ENCODE assay signal across 12 cellular contexts in genomic region chr13:114152831-114153371, GRCh38. TPM values are rescaled to one million over a fixed set of nuclear protein-coding genes. Genes with fewer than 3 reads are reported as not detected.
DNase-seq lines count a peak whose midpoint lies in the region; ATAC-seq and TF ChIP-seq lines count a peak whose summit lies in the region.
"Had no signal": no experiment of that assay in that cellular context is flagged by ENCODE, and none has a peak within 500 bp of the region (broad histone marks: within the 10 kb centered on the region; RNA-seq: fewer than 3 reads in every experiment).

No MANE protein-coding gene starts in this region.

- no peak overlapping the region for H3K27ac ChIP-seq in Panc1 (ENCODE audit: low read length)
- H3K27ac ChIP-seq: A549 had no signal

- H3K27ac Mint-ChIP-seq in activated CD4-positive, alpha-beta memory T cell treated with anti-CD3 and anti-CD28 coated beads for 36 hours: peak overlapping the region; percentile 87
- H3K27ac Mint-ChIP-seq in activated CD4-positive, alpha-beta memory T cell treated with anti-CD3 and anti-CD28 coated beads, Interleukin-2, amount 10 ng/mL, durations not matched to agents 7 days and 5 days: no peak overlapping the region
- H3K27ac Mint-ChIP-seq in stimulated activated effector memory CD8-positive, alpha-beta T cell treated with anti-CD3 and anti-CD28 coated beads, Interleukin-12 subunit alpha, Interleukin-12 subunit beta, amount 100 ng/mL, for 72 hours: peak overlapping the region; percentile 10

- no peak overlapping the region for H3K4me3 Mint-ChIP-seq in activated CD4-positive, alpha-beta memory T cell treated with anti-CD3 and anti-CD28 coated beads for 36 hours
- no peak overlapping the region for H3K4me3 Mint-ChIP-seq in activated CD4-positive, alpha-beta memory T cell treated with anti-CD3 and anti-CD28 coated beads, Interleukin-2, amount 10 ng/mL, durations not matched to agents 7 days and 5 days
- H3K4me3 Mint-ChIP-seq in stimulated activated effector memory CD8-positive, alpha-beta T cell treated with anti-CD3 and anti-CD28 coated beads, Interleukin-12 subunit alpha, Interleukin-12 subunit beta, amount 100 ng/mL, for 72 hours: no peak overlapping the region

- CTCF ChIA-PET in activated CD4-positive, alpha-beta memory T cell treated with anti-CD3 and anti-CD28 coated beads for 36 hours (lab: Charles Lee): no interaction called here
- CTCF ChIA-PET in activated CD4-positive, alpha-beta memory T cell treated with anti-CD3 and anti-CD28 coated beads, Interleukin-2, amount 10 ng/mL, durations not matched to agents 7 days and 5 days (lab: Charles Lee): interaction anchor here (0.7 to 1.0 kb wide), 2 partner anchors 9 to 59 kb away, joined by 3 read pairs; no protein-coding TSS in a partner anchor
- CTCF ChIA-PET in Panc1 (lab: Charles Lee): no interaction called here

- H3K9me3 Mint-ChIP-seq in activated CD4-positive, alpha-beta memory T cell treated with anti-CD3 and anti-CD28 coated beads for 36 hours: peaks cover 8% of the 10 kb centered on the region
- H3K9me3 Mint-ChIP-seq in activated CD4-positive, alpha-beta memory T cell treated with anti-CD3 and anti-CD28 coated beads, Interleukin-2, amount 10 ng/mL, durations not matched to agents 7 days and 5 days: peaks cover 6% of the 10 kb centered on the region
- H3K9me3 Mint-ChIP-seq in stimulated activated effector memory CD8-positive, alpha-beta T cell treated with anti-CD3 and anti-CD28 coated beads, Interleukin-12 subunit alpha, Interleukin-12 subunit beta, amount 100 ng/mL, for 72 hours: peaks cover 5% of the 10 kb centered on the region

- H3K4me3 ChIP-seq in Panc1 (ENCODE audit: low read depth in 2 of 2, low read length in 2 of 2): no peak overlapping the region
- H3K4me3 ChIP-seq in fibroblast of pulmonary artery (replicated peaks; ENCODE audit: low read depth, low read length): no peak overlapping the region
- H3K4me3 ChIP-seq: A549 had no signal

- H3K27me3 Mint-ChIP-seq in activated CD4-positive, alpha-beta memory T cell treated with anti-CD3 and anti-CD28 coated beads for 36 hours: no peaks in the 10 kb centered on the region
- H3K27me3 Mint-ChIP-seq in activated CD4-positive, alpha-beta memory T cell treated with anti-CD3 and anti-CD28 coated beads, Interleukin-2, amount 10 ng/mL, durations not matched to agents 7 days and 5 days: peaks cover 6% of the 10 kb centered on the region

- H3K27me3 ChIP-seq in Panc1 (ENCODE audit: control insufficient read depth, insufficient read depth, low read length): no peaks in the 10 kb centered on the region

- intact Hi-C loops in activated CD4-positive, alpha-beta memory T cell treated with anti-CD3 and anti-CD28 coated beads for 36 hours (cut with micrococcal nuclease): loop anchor here (1.0 kb wide), 1 partner anchor 9 kb away; no protein-coding TSS in a partner anchor
- intact Hi-C loops in Panc1 (cut with micrococcal nuclease; ENCODE audit: unreplicated experiment): no loop called here

- no peaks in the 10 kb centered on the region for H3K36me3 ChIP-seq in Panc1 (ENCODE audit: control insufficient read depth, insufficient read depth, low read length)

- no TSS peak for BruUV-seq in Panc1 (replicated peaks; lab: Mats Ljungman, UMichigan)

- peaks cover 72% of the 10 kb centered on the region for H3K4me1 Mint-ChIP-seq in activated CD4-positive, alpha-beta memory T cell treated with anti-CD3 and anti-CD28 coated beads for 36 hours (ENCODE audit: low read depth)
- H3K4me1 Mint-ChIP-seq in activated CD4-positive, alpha-beta memory T cell treated with anti-CD3 and anti-CD28 coated beads, Interleukin-2, amount 10 ng/mL, durations not matched to agents 7 days and 5 days: peaks cover 77% of the 10 kb centered on the region
- peaks cover 75% of the 10 kb centered on the region for H3K4me1 Mint-ChIP-seq in stimulated activated effector memory CD8-positive, alpha-beta T cell treated with anti-CD3 and anti-CD28 coated beads, Interleukin-12 subunit alpha, Interleukin-12 subunit beta, amount 100 ng/mL, for 72 hours

- no peak for DNase-seq in activated CD4-positive, alpha-beta memory T cell treated with anti-CD3 and anti-CD28 coated beads for 36 hours
- DNase-seq in activated CD4-positive, alpha-beta memory T cell treated with anti-CD3 and anti-CD28 coated beads, Interleukin-2, amount 10 ng/mL, durations not matched to agents 7 days and 5 days: no peak
- DNase-seq in Panc1 (ENCODE audit: low read depth, low spot score): no peak
- DNase-seq in fibroblast of pulmonary artery (ENCODE audit: low read depth): peak; percentile 75
- DNase-seq in stimulated activated effector memory CD8-positive, alpha-beta T cell treated with anti-CD3 and anti-CD28 coated beads, Interleukin-12 subunit alpha, Interleukin-12 subunit beta, amount 100 ng/mL, for 72 hours (ENCODE audit: low spot score in 2 of 2): no peak
- no peak for DNase-seq in NCI-H2029 treated with DMSO at 0.1 percent for 48 hours (lab: John Stamatoyannopoulos, UW)
- DNase-seq in GM13977 (ENCODE audit: low spot score): no peak
- DNase-seq: MM.1S, NCI-H226, trophoblast cell had no signal

- no peaks in the 10 kb centered on the region for H3K36me3 Mint-ChIP-seq in activated CD4-positive, alpha-beta memory T cell treated with anti-CD3 and anti-CD28 coated beads for 36 hours
- H3K36me3 Mint-ChIP-seq in activated CD4-positive, alpha-beta memory T cell treated with anti-CD3 and anti-CD28 coated beads, Interleukin-2, amount 10 ng/mL, durations not matched to agents 7 days and 5 days (ENCODE audit: low read depth): peaks cover 16% of the 10 kb centered on the region
- H3K36me3 Mint-ChIP-seq in stimulated activated effector memory CD8-positive, alpha-beta T cell treated with anti-CD3 and anti-CD28 coated beads, Interleukin-12 subunit alpha, Interleukin-12 subunit beta, amount 100 ng/mL, for 72 hours: peaks cover 16% of the 10 kb centered on the region

- ATAC-seq in Panc1 (0 out of 2 replicates have a peak, but pooled peaks have one; percentile 18), GM18873 (IDR thresholded peaks at IDR 0.05; ENCODE audit: low FRiP score, unreplicated experiment) (no peak)
- ATAC-seq in stimulated activated effector memory CD8-positive, alpha-beta T cell treated with anti-CD3 and anti-CD28 coated beads, Interleukin-12 subunit alpha, Interleukin-12 subunit beta, amount 100 ng/mL, for 72 hours: no peak
- ATAC-seq: A549 had no signal

- TF ChIP-seq CTCF in Panc1 (IDR thresholded peaks at IDR 0.05) (no peak), fibroblast of pulmonary artery (IDR thresholded peaks at IDR 0.05; ENCODE audit: low read length, missing control alignments) (no peak), GM13977 (IDR thresholded peaks at IDR 0.05; ENCODE audit: extremely low read depth, insufficient read depth, missing control alignments) (no peak)

- in situ Hi-C loops in Panc1 (cut with HindIII; ENCODE audit: low pct_unique_long_range_greater_than_20kb, low sequenced_read_pairs): no loop called here
- in situ Hi-C loops in GM13977 (cut with MboI; ENCODE audit: low pct_unique_long_range_greater_than_20kb, low sequenced_read_pairs, unreplicated experiment): no loop called here

- no peaks in the 10 kb centered on the region for H3K9me3 ChIP-seq in Panc1 (ENCODE audit: control insufficient read depth, insufficient read depth, low read depth, low read length)
- H3K9me3 ChIP-seq: A549 had no signal

- POLR2A ChIA-PET in activated CD4-positive, alpha-beta memory T cell treated with anti-CD3 and anti-CD28 coated beads for 36 hours (lab: Charles Lee): no interaction called here
- POLR2A ChIA-PET in activated CD4-positive, alpha-beta memory T cell treated with anti-CD3 and anti-CD28 coated beads, Interleukin-2, amount 10 ng/mL, durations not matched to agents 7 days and 5 days (lab: Charles Lee): interaction anchor here (1.9 kb wide), 2 partner anchors 10 to 22 kb away, joined by 7 to 16 read pairs; no protein-coding TSS in a partner anchor
- POLR2A ChIA-PET in Panc1 (lab: Charles Lee): no interaction called here

- H3K4me1 ChIP-seq in Panc1 (ENCODE audit: control insufficient read depth, insufficient read depth, low read length): peaks cover 10% of the 10 kb centered on the region
- H3K4me1 ChIP-seq: A549 had no signal

RNA-seq across cellular contexts. Expression of gene RASA3, which starts 20.5 kb away (rescaled TPM):
- 10 to 100 TPM; 45.9 to 49.3 TPM for total RNA-seq in activated CD4-positive, alpha-beta memory T cell treated with anti-CD3 and anti-CD28 coated beads for 36 hours
- 10 to 100 TPM; 97.2 to 99.3 TPM for total RNA-seq in activated CD4-positive, alpha-beta memory T cell treated with anti-CD3 and anti-CD28 coated beads, Interleukin-2, amount 10 ng/mL, durations not matched to agents 7 days and 5 days
- total RNA-seq in Panc1 (2021; ENCODE audit: unreplicated experiment): 33.7 TPM
- polyA plus RNA-seq in Panc1 (2012; ENCODE audit: insufficient read length): 38.4 TPM

RNA-seq across cellular contexts. Expression of gene CFAP97D2, which starts 26.2 kb away (rescaled TPM):
- not detected for total RNA-seq in activated CD4-positive, alpha-beta memory T cell treated with anti-CD3 and anti-CD28 coated beads for 36 hours
- total RNA-seq in activated CD4-positive, alpha-beta memory T cell treated with anti-CD3 and anti-CD28 coated beads, Interleukin-2, amount 10 ng/mL, durations not matched to agents 7 days and 5 days: not detected
- not detected for total RNA-seq in Panc1 (2021; ENCODE audit: unreplicated experiment)
- not detected for polyA plus RNA-seq in Panc1 (2012; ENCODE audit: insufficient read length)
- polyA plus RNA-seq: A549 had no signal
